9 cellular contexts compared by ENCODE assay signal in genomic region chr11:75560644-75561043, GRCh38. TPM values are rescaled to one million over a fixed set of nuclear protein-coding genes. Genes with fewer than 3 reads are reported as not detected.
A peak's percentile ranks its signal among the peaks of the same experiment; 100 is the strongest.
DNase-seq lines count a peak whose midpoint lies in the region; ATAC-seq lines count a peak whose summit lies in the region.
"Had no signal": no experiment of that assay in that cellular context is flagged by ENCODE, and none has a peak within 500 bp of the region (broad histone marks: within the 10 kb centered on the region; RNA-seq: fewer than 3 reads in every experiment).

No MANE protein-coding gene starts in this region.

- DNase-seq in T-helper 2 cell treated with Interferon-gamma antibody and Interleukin-4, amounts not matched to agents 5 μg/mL and 100 μg/mL, for 36 hours (ENCODE audit: low spot score): no peak
- DNase-seq in T-helper 2 cell: no peak
- no peak for DNase-seq in activated T-helper 2 cell treated with anti-CD3 and anti-CD28 coated beads, Interferon-gamma antibody, Interleukin-2, Interleukin-4, amounts not matched to agents 10 μg/mL and 5 μg/mL and 100 μg/mL, durations not matched to agents 14 hours and 24 hours and 36 hours (ENCODE audit: low spot score)
- DNase-seq in iris pigment epithelial cell (ENCODE audit: low read depth): peak; percentile 44
- no peak for DNase-seq in activated CD8-positive, alpha-beta memory T cell treated with anti-CD3 and anti-CD28 coated beads, Interleukin-2, amount 10 ng/mL, durations not matched to agents 7 days and 5 days
- DNase-seq: NCI-H187 had no signal

- CTCF ChIA-PET in activated CD8-positive, alpha-beta memory T cell treated with anti-CD3 and anti-CD28 coated beads, Interleukin-2, amount 10 ng/mL, durations not matched to agents 7 days and 5 days (lab: Charles Lee): interaction anchor here (0.9 to 3.0 kb wide), 4 partner anchors 9 to 26 kb away, joined by 3 to 12 read pairs (median 4); no protein-coding TSS in a partner anchor

- no peaks in the 10 kb centered on the region for H3K9me3 Mint-ChIP-seq in T-helper 2 cell treated with Interferon-gamma antibody and Interleukin-4, amounts not matched to agents 5 μg/mL and 100 μg/mL, for 36 hours
- no peaks in the 10 kb centered on the region for H3K9me3 Mint-ChIP-seq in activated T-helper 2 cell treated with anti-CD3 and anti-CD28 coated beads, Interferon-gamma antibody, Interleukin-2, Interleukin-4, amounts not matched to agents 10 μg/mL and 5 μg/mL and 100 μg/mL, durations not matched to agents 14 hours and 24 hours and 36 hours
- H3K9me3 Mint-ChIP-seq in stimulated activated memory B cell treated with anti-CD40 and anti-IgM and Interleukin-4, amounts not matched to agents 10 μg/mL and 1 μg/mL and 100 μg/mL, for 72 hours: no peaks in the 10 kb centered on the region
- H3K9me3 Mint-ChIP-seq in activated CD8-positive, alpha-beta memory T cell treated with anti-CD3 and anti-CD28 coated beads, Interleukin-2, amount 10 ng/mL, durations not matched to agents 7 days and 5 days (ENCODE audit: low read depth): no peaks in the 10 kb centered on the region

- no peaks in the 10 kb centered on the region for H3K36me3 Mint-ChIP-seq in T-helper 2 cell treated with Interferon-gamma antibody and Interleukin-4, amounts not matched to agents 5 μg/mL and 100 μg/mL, for 36 hours (ENCODE audit: low read depth)
- no peaks in the 10 kb centered on the region for H3K36me3 Mint-ChIP-seq in activated T-helper 2 cell treated with anti-CD3 and anti-CD28 coated beads, Interferon-gamma antibody, Interleukin-2, Interleukin-4, amounts not matched to agents 10 μg/mL and 5 μg/mL and 100 μg/mL, durations not matched to agents 14 hours and 24 hours and 36 hours (ENCODE audit: low read depth)
- no peaks in the 10 kb centered on the region for H3K36me3 Mint-ChIP-seq in stimulated activated memory B cell treated with anti-CD40 and anti-IgM and Interleukin-4, amounts not matched to agents 10 μg/mL and 1 μg/mL and 100 μg/mL, for 72 hours
- H3K36me3 Mint-ChIP-seq in activated CD8-positive, alpha-beta memory T cell treated with anti-CD3 and anti-CD28 coated beads, Interleukin-2, amount 10 ng/mL, durations not matched to agents 7 days and 5 days: no peaks in the 10 kb centered on the region

- intact Hi-C loops in activated T-helper 2 cell treated with anti-CD3 and anti-CD28 coated beads, Interferon-gamma antibody, Interleukin-2, Interleukin-4, amounts not matched to agents 10 μg/mL and 5 μg/mL and 100 μg/mL, durations not matched to agents 14 hours and 24 hours and 36 hours (cut with micrococcal nuclease): no loop called here

- peaks cover 10% of the 10 kb centered on the region for H3K27me3 Mint-ChIP-seq in T-helper 2 cell treated with Interferon-gamma antibody and Interleukin-4, amounts not matched to agents 5 μg/mL and 100 μg/mL, for 36 hours (ENCODE audit: low read depth)
- peaks cover 4% of the 10 kb centered on the region for H3K27me3 Mint-ChIP-seq in activated T-helper 2 cell treated with anti-CD3 and anti-CD28 coated beads, Interferon-gamma antibody, Interleukin-2, Interleukin-4, amounts not matched to agents 10 μg/mL and 5 μg/mL and 100 μg/mL, durations not matched to agents 14 hours and 24 hours and 36 hours (ENCODE audit: low read depth)
- peaks cover 22% of the 10 kb centered on the region for H3K27me3 Mint-ChIP-seq in stimulated activated memory B cell treated with anti-CD40 and anti-IgM and Interleukin-4, amounts not matched to agents 10 μg/mL and 1 μg/mL and 100 μg/mL, for 72 hours
- H3K27me3 Mint-ChIP-seq in activated CD8-positive, alpha-beta memory T cell treated with anti-CD3 and anti-CD28 coated beads, Interleukin-2, amount 10 ng/mL, durations not matched to agents 7 days and 5 days: peaks cover 3% of the 10 kb centered on the region

- peak overlapping the region; percentile 55 for H3K27ac Mint-ChIP-seq in T-helper 2 cell treated with Interferon-gamma antibody and Interleukin-4, amounts not matched to agents 5 μg/mL and 100 μg/mL, for 36 hours
- peak overlapping the region; percentile 42 for H3K27ac Mint-ChIP-seq in activated T-helper 2 cell treated with anti-CD3 and anti-CD28 coated beads, Interferon-gamma antibody, Interleukin-2, Interleukin-4, amounts not matched to agents 10 μg/mL and 5 μg/mL and 100 μg/mL, durations not matched to agents 14 hours and 24 hours and 36 hours
- H3K27ac Mint-ChIP-seq in stimulated activated memory B cell treated with anti-CD40 and anti-IgM and Interleukin-4, amounts not matched to agents 10 μg/mL and 1 μg/mL and 100 μg/mL, for 72 hours: no peak overlapping the region
- no peak overlapping the region for H3K27ac Mint-ChIP-seq in activated CD8-positive, alpha-beta memory T cell treated with anti-CD3 and anti-CD28 coated beads, Interleukin-2, amount 10 ng/mL, durations not matched to agents 7 days and 5 days

- peak overlapping the region; percentile 65 for H3K4me3 Mint-ChIP-seq in T-helper 2 cell treated with Interferon-gamma antibody and Interleukin-4, amounts not matched to agents 5 μg/mL and 100 μg/mL, for 36 hours
- H3K4me3 Mint-ChIP-seq in activated T-helper 2 cell treated with anti-CD3 and anti-CD28 coated beads, Interferon-gamma antibody, Interleukin-2, Interleukin-4, amounts not matched to agents 10 μg/mL and 5 μg/mL and 100 μg/mL, durations not matched to agents 14 hours and 24 hours and 36 hours (ENCODE audit: low read depth): peak overlapping the region; percentile 91
- peak overlapping the region; percentile 11 for H3K4me3 Mint-ChIP-seq in stimulated activated memory B cell treated with anti-CD40 and anti-IgM and Interleukin-4, amounts not matched to agents 10 μg/mL and 1 μg/mL and 100 μg/mL, for 72 hours
- no peak overlapping the region for H3K4me3 Mint-ChIP-seq in activated CD8-positive, alpha-beta memory T cell treated with anti-CD3 and anti-CD28 coated beads, Interleukin-2, amount 10 ng/mL, durations not matched to agents 7 days and 5 days

- ATAC-seq in stimulated activated memory B cell treated with anti-CD40 and anti-IgM and Interleukin-4, amounts not matched to agents 10 μg/mL and 1 μg/mL and 100 μg/mL, for 72 hours: no peak
- ATAC-seq in GM18511 (IDR thresholded peaks at IDR 0.05; ENCODE audit: unreplicated experiment) (no peak), HG02884 (IDR thresholded peaks at IDR 0.05; ENCODE audit: unreplicated experiment) (no peak)
- no peak for ATAC-seq in activated CD8-positive, alpha-beta memory T cell treated with anti-CD3 and anti-CD28 coated beads, Interleukin-2, amount 10 ng/mL, durations not matched to agents 7 days and 5 days

- peaks cover 22% of the 10 kb centered on the region for H3K4me1 Mint-ChIP-seq in T-helper 2 cell treated with Interferon-gamma antibody and Interleukin-4, amounts not matched to agents 5 μg/mL and 100 μg/mL, for 36 hours (ENCODE audit: low read depth)
- H3K4me1 Mint-ChIP-seq in activated T-helper 2 cell treated with anti-CD3 and anti-CD28 coated beads, Interferon-gamma antibody, Interleukin-2, Interleukin-4, amounts not matched to agents 10 μg/mL and 5 μg/mL and 100 μg/mL, durations not matched to agents 14 hours and 24 hours and 36 hours (ENCODE audit: low read depth): peaks cover 11% of the 10 kb centered on the region
- peaks cover 26% of the 10 kb centered on the region for H3K4me1 Mint-ChIP-seq in stimulated activated memory B cell treated with anti-CD40 and anti-IgM and Interleukin-4, amounts not matched to agents 10 μg/mL and 1 μg/mL and 100 μg/mL, for 72 hours
- H3K4me1 Mint-ChIP-seq in activated CD8-positive, alpha-beta memory T cell treated with anti-CD3 and anti-CD28 coated beads, Interleukin-2, amount 10 ng/mL, durations not matched to agents 7 days and 5 days: peaks cover 31% of the 10 kb centered on the region

RNA-seq across cellular contexts. Expression of gene SERPINH1, which starts 1.4 kb away (rescaled TPM):
- 23.8 and 23.9 TPM in 2 replicates for total RNA-seq in activated T-helper 2 cell treated with anti-CD3 and anti-CD28 coated beads, Interferon-gamma antibody, Interleukin-2, Interleukin-4, amounts not matched to agents 10 μg/mL and 5 μg/mL and 100 μg/mL, durations not matched to agents 14 hours and 24 hours and 36 hours
- 10 to 100 TPM in 1 of 2 experiments, 1 to 10 TPM in 1; 8.1 to 10.6 TPM for total RNA-seq in activated CD8-positive, alpha-beta memory T cell treated with anti-CD3 and anti-CD28 coated beads, Interleukin-2, amount 10 ng/mL, durations not matched to agents 7 days and 5 days

RNA-seq across cellular contexts. Expression of gene GDPD5, which starts 34.9 kb away (rescaled TPM):
- 11.0 and 14.9 TPM in 2 replicates for total RNA-seq in activated T-helper 2 cell treated with anti-CD3 and anti-CD28 coated beads, Interferon-gamma antibody, Interleukin-2, Interleukin-4, amounts not matched to agents 10 μg/mL and 5 μg/mL and 100 μg/mL, durations not matched to agents 14 hours and 24 hours and 36 hours
- 10 to 100 TPM; 11.3 to 33.9 TPM for total RNA-seq in activated CD8-positive, alpha-beta memory T cell treated with anti-CD3 and anti-CD28 coated beads, Interleukin-2, amount 10 ng/mL, durations not matched to agents 7 days and 5 days

Comparison
In these comparisons a context has a peak if more than half of its experiments do, and no peak if none do; other contexts are left out.
1. H3K27ac Mint-ChIP-seq: peak in T-helper 2 cell treated with Interferon-gamma antibody and Interleukin-4, amounts not matched to agents 5 μg/mL and 100 μg/mL, for 36 hours (single experiment) and activated T-helper 2 cell treated with anti-CD3 and anti-CD28 coated beads, Interferon-gamma antibody, Interleukin-2, Interleukin-4, amounts not matched to agents 10 μg/mL and 5 μg/mL and 100 μg/mL, durations not matched to agents 14 hours and 24 hours and 36 hours (single experiment); none in stimulated activated memory B cell treated with anti-CD40 and anti-IgM and Interleukin-4, amounts not matched to agents 10 μg/mL and 1 μg/mL and 100 μg/mL, for 72 hours (single experiment) and activated CD8-positive, alpha-beta memory T cell treated with anti-CD3 and anti-CD28 coated beads, Interleukin-2, amount 10 ng/mL, durations not matched to agents 7 days and 5 days (single experiment).